ENCODE assay signal across 35 cellular contexts in the genomic region with DNA sequence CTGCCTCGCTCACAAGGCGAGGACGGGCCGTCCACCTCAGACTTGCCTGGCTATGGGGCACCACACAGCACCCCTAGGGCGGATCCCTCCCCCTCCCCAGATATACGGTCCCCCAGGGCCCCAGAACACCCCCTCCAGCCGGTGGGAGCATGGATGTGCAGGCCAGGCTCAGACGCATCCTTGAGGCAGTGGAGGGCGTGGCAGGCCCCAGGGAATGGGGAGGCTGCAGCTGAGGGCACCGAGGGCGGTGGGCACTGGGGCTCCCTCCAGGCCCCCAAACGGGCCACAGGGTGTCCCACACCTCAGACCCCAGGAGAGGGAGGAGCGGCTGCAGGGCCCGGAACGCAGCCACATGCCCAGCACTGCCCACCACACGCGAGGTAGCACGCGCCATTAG. TPM values are rescaled to one million over a fixed set of nuclear protein-coding genes. Genes with fewer than 3 reads are reported as not detected.
"Had no signal": no experiment of that assay in that cellular context is flagged by ENCODE, and none has a peak within 500 bp of the region (broad histone marks: within the 10 kb centered on the region; RNA-seq: fewer than 3 reads in every experiment).

No MANE protein-coding gene starts in this region.

- H3K4me1 ChIP-seq: gastrocnemius medialis, parathyroid adenoma, prostate gland, right atrium auricular region, suprapubic skin, transverse colon, vagina had no signal

- H3K9me3 Mint-ChIP-seq: effector memory CD8-positive, alpha-beta T cell; natural killer cell treated with Interleukin-12 subunit alpha and Interleukin-12 subunit beta and Interleukin-15 and Interleukin-18, amount 100 ng/mL, for 72 hours; stimulated activated effector memory CD8-positive, alpha-beta T cell treated with anti-CD3 and anti-CD28 coated beads, Interleukin-12 subunit alpha, Interleukin-12 subunit beta, amount 100 ng/mL, for 72 hours; stimulated activated naive CD8-positive, alpha-beta T cell treated with anti-CD3 and anti-CD28 coated beads, Interleukin-15, Interleukin-2, amounts not matched to agents 100 ng/mL and 50 ng/mL, for 24 hours had no signal

- ATAC-seq: effector memory CD8-positive, alpha-beta T cell; gastrocnemius medialis; left lobe of liver; natural killer cell treated with Interleukin-12 subunit alpha and Interleukin-12 subunit beta and Interleukin-15 and Interleukin-18, amount 100 ng/mL, for 72 hours; sciatic nerve had no signal

- H3K36me3 Mint-ChIP-seq: memory B cell; mesothelial cell of epicardium; naive B cell; natural killer cell treated with Interleukin-12 subunit alpha and Interleukin-12 subunit beta and Interleukin-15 and Interleukin-18, amount 100 ng/mL, for 72 hours; stimulated activated effector memory CD8-positive, alpha-beta T cell treated with anti-CD3 and anti-CD28 coated beads, Interleukin-12 subunit alpha, Interleukin-12 subunit beta, amount 100 ng/mL, for 72 hours had no signal

- DNase-seq: cortex of kidney; effector memory CD8-positive, alpha-beta T cell; foreskin fibroblast; gastrocnemius medialis; head of caudate nucleus; naive B cell; stimulated activated CD4-positive, alpha-beta T cell treated with anti-CD3 and anti-CD28 coated beads, Interleukin-12 subunit alpha, Interleukin-12 subunit beta, amount 100 ng/mL, for 4 hours; stimulated activated CD4-positive, alpha-beta T cell treated with anti-CD3 and anti-CD28 coated beads, Interleukin-1b, Interleukin-23, amount 100 ng/mL, for 48 hours; stimulated activated CD4-positive, alpha-beta T cell treated with anti-CD3 and anti-CD28 coated beads, Interleukin-4, amount 100 ng/mL, for 1 hour; transverse colon had no signal

- H3K27me3 ChIP-seq: right atrium auricular region, vagina had no signal

- H3K36me3 ChIP-seq: gastrocnemius medialis, prostate gland, right atrium auricular region, suprapubic skin, transverse colon, vagina had no signal

- H3K9ac ChIP-seq: parathyroid adenoma had no signal

- H3K4me3 ChIP-seq: gastrocnemius medialis, lung, mucosa of descending colon, prostate gland, right atrium auricular region, smooth muscle cell, suprapubic skin, transverse colon, vagina had no signal

- H3K27ac Mint-ChIP-seq: effector memory CD8-positive, alpha-beta T cell; memory B cell; mesothelial cell of epicardium; naive B cell; natural killer cell treated with Interleukin-12 subunit alpha and Interleukin-12 subunit beta and Interleukin-15 and Interleukin-18, amount 100 ng/mL, for 72 hours; stimulated activated effector memory CD8-positive, alpha-beta T cell treated with anti-CD3 and anti-CD28 coated beads, Interleukin-12 subunit alpha, Interleukin-12 subunit beta, amount 100 ng/mL, for 72 hours; stimulated activated naive CD8-positive, alpha-beta T cell treated with anti-CD3 and anti-CD28 coated beads, Interleukin-15, Interleukin-2, amounts not matched to agents 100 ng/mL and 50 ng/mL, for 24 hours had no signal

- FAIRE-seq: endometrium, keratinocyte had no signal

- H3K27ac ChIP-seq: gastrocnemius medialis, parathyroid adenoma, prostate gland, right atrium auricular region, suprapubic skin, transverse colon, vagina had no signal

- H3K9me3 ChIP-seq: gastrocnemius medialis, mucosa of descending colon, prostate gland, right atrium auricular region, suprapubic skin, transverse colon, vagina had no signal

- H3K4me3 Mint-ChIP-seq: effector memory CD8-positive, alpha-beta T cell; memory B cell; mesothelial cell of epicardium; naive B cell; natural killer cell treated with Interleukin-12 subunit alpha and Interleukin-12 subunit beta and Interleukin-15 and Interleukin-18, amount 100 ng/mL, for 72 hours; neural crest cell; stimulated activated effector memory CD8-positive, alpha-beta T cell treated with anti-CD3 and anti-CD28 coated beads, Interleukin-12 subunit alpha, Interleukin-12 subunit beta, amount 100 ng/mL, for 72 hours; stimulated activated naive CD8-positive, alpha-beta T cell treated with anti-CD3 and anti-CD28 coated beads, Interleukin-15, Interleukin-2, amounts not matched to agents 100 ng/mL and 50 ng/mL, for 24 hours had no signal

- H3K4me1 Mint-ChIP-seq: memory B cell, neural crest cell had no signal

RNA-seq across cellular contexts. Expression of a gene that starts 12.1 kb away (rescaled TPM):
- total RNA-seq: dermis microvascular lymphatic vessel endothelial cell; gastrocnemius medialis; glomerular endothelial cell; left lobe of liver; liver; lung; mucosa of descending colon; natural killer cell treated with Interleukin-12 subunit alpha and Interleukin-12 subunit beta and Interleukin-15 and Interleukin-18, amount 100 ng/mL, for 72 hours; neural crest cell; osteoblast; right atrium auricular region; sciatic nerve; smooth muscle cell; suprapubic skin; transverse colon; ureter; vagina had no signal
- polyA plus RNA-seq: esophagus, keratinocyte, liver, lung, thymus had no signal

RNA-seq across cellular contexts. Expression of a gene that starts 33.5 kb away (rescaled TPM):
- total RNA-seq: dermis microvascular lymphatic vessel endothelial cell; gastrocnemius medialis; glomerular endothelial cell; left lobe of liver; natural killer cell treated with Interleukin-12 subunit alpha and Interleukin-12 subunit beta and Interleukin-15 and Interleukin-18, amount 100 ng/mL, for 72 hours; osteoblast; right atrium auricular region; sciatic nerve; suprapubic skin; ureter; vagina had no signal
- polyA plus RNA-seq: esophagus, keratinocyte, liver, smooth muscle cell had no signal

RNA-seq across cellular contexts. Expression of a gene that starts 39.2 kb away (rescaled TPM):
- total RNA-seq: dermis microvascular lymphatic vessel endothelial cell, glomerular endothelial cell, left lobe of liver, transverse colon had no signal
- polyA plus RNA-seq: keratinocyte had no signal

RNA-seq across cellular contexts. Expression of a gene that starts 43.8 kb away (rescaled TPM):
- total RNA-seq: left lobe of liver; natural killer cell treated with Interleukin-12 subunit alpha and Interleukin-12 subunit beta and Interleukin-15 and Interleukin-18, amount 100 ng/mL, for 72 hours; neural crest cell had no signal
- polyA plus RNA-seq: keratinocyte had no signal
